ENCODE assay signal across 9 cellular contexts in the genomic region with DNA sequence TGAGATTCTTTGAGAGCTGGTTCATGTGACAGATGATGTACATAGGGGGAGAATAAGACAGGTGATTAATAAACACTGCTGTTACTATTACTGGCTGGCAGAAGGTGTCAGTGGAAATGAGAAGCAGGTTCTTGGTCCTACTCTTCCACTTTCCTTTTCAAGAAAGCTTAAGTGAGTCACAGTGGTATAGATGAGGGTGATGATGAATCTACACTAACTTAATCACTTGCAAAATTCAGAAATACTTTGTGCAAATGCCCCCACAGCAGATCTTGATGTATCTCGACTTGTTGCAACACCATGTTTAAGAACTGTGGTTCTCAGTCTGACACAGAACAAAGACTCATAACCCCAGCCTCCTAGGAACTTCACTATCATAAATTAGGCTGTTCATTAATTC. TPM values are rescaled to one million over a fixed set of nuclear protein-coding genes. Genes with fewer than 3 reads are reported as not detected.
DNase-seq lines count a peak whose midpoint lies in the region; ATAC-seq and TF ChIP-seq lines count a peak whose summit lies in the region.
"Had no signal": no experiment of that assay in that cellular context is flagged by ENCODE, and none has a peak within 500 bp of the region (broad histone marks: within the 10 kb centered on the region; RNA-seq: fewer than 3 reads in every experiment).

No MANE protein-coding gene starts in this region.

- ATAC-seq in CD4-positive, alpha-beta T cell (ENCODE audit: poor library complexity), result peak; percentile 65
- ATAC-seq in GM19452 (IDR thresholded peaks at IDR 0.05; ENCODE audit: unreplicated experiment) (peak; percentile 78), HG03280 (IDR thresholded peaks at IDR 0.05; ENCODE audit: unreplicated experiment) (peak; percentile 85)

- no peaks in the 10 kb centered on the region for H3K27me3 Mint-ChIP-seq in CD4-positive, alpha-beta T cell
- no peaks in the 10 kb centered on the region for H3K27me3 Mint-ChIP-seq in activated naive CD8-positive, alpha-beta T cell

- no peaks in the 10 kb centered on the region for H3K27me3 ChIP-seq in CD4-positive, alpha-beta T cell (ENCODE audit: control insufficient read depth, insufficient read depth, low read length)
- H3K27me3 ChIP-seq: cardiac muscle cell had no signal

- no peak for TF ChIP-seq CTCF in CD4-positive, alpha-beta T cell (IDR thresholded peaks at IDR 0.05)

- intact Hi-C loops in CD4-positive, alpha-beta T cell (cut with DNase I, micrococcal nuclease), result loop anchor here in 1 of 2 experiments (5.0 kb wide), 1 partner anchor 36 kb away; no protein-coding TSS in a partner anchor

- peak overlapping the region; percentile 87 for H3K27ac Mint-ChIP-seq in CD4-positive, alpha-beta T cell
- H3K27ac Mint-ChIP-seq in activated naive CD8-positive, alpha-beta T cell, result peak overlapping the region; percentile 97

- peaks cover 2% of the 10 kb centered on the region for H3K9me3 Mint-ChIP-seq in CD4-positive, alpha-beta T cell
- no peaks in the 10 kb centered on the region for H3K9me3 Mint-ChIP-seq in activated naive CD8-positive, alpha-beta T cell (ENCODE audit: low read depth)

- peaks cover 80% of the 10 kb centered on the region for H3K4me1 Mint-ChIP-seq in CD4-positive, alpha-beta T cell (ENCODE audit: low read depth)
- H3K4me1 Mint-ChIP-seq in activated naive CD8-positive, alpha-beta T cell (ENCODE audit: low read depth), result peaks cover 60% of the 10 kb centered on the region

- CTCF ChIA-PET in CD4-positive, alpha-beta T cell (lab: Charles Lee), result interaction anchor here (0.6 to 4.5 kb wide), 4 partner anchors 10 to 194 kb away, joined by 3 to 18 read pairs (median 12); no protein-coding TSS in a partner anchor

- no peak for DNase-seq in CD4-positive, alpha-beta T cell
- DNase-seq in C1 segment of cervical spinal cord (lab: John Stamatoyannopoulos, UW) (no peak), medulla oblongata (ENCODE audit: extremely low spot score) (no peak), HT-29 (ENCODE audit: low spot score) (no peak)
- DNase-seq in activated CD4-positive, CD25-positive, alpha-beta regulatory T cell treated with anti-CD3 and anti-CD28 coated beads, Interleukin-2, amount 50 U/mL, for 72 hours, result no peak

- peak overlapping the region; percentile 49 for H3K4me3 Mint-ChIP-seq in CD4-positive, alpha-beta T cell
- peak overlapping the region; percentile 61 for H3K4me3 Mint-ChIP-seq in activated naive CD8-positive, alpha-beta T cell

- peaks cover 9% of the 10 kb centered on the region for H3K36me3 Mint-ChIP-seq in CD4-positive, alpha-beta T cell (ENCODE audit: low read depth)
- H3K36me3 Mint-ChIP-seq in activated naive CD8-positive, alpha-beta T cell, result no peaks in the 10 kb centered on the region

- no peaks in the 10 kb centered on the region for H3K9me3 ChIP-seq in CD4-positive, alpha-beta T cell (ENCODE audit: control insufficient read depth, low read length)

- H3K27ac ChIP-seq in CD4-positive, alpha-beta T cell (ENCODE audit: low read depth, low read length), result peak overlapping the region; percentile 25
- H3K27ac ChIP-seq: cardiac muscle cell had no signal

- POLR2A ChIA-PET in CD4-positive, alpha-beta T cell (lab: Charles Lee), result interaction anchor here (1.0 to 3.9 kb wide), 5 partner anchors 10 to 98 kb away, joined by 3 to 30 read pairs (median 8); no protein-coding TSS in a partner anchor

RNA-seq across cellular contexts. Expression of gene MGAT5, which starts 35.9 kb away (rescaled TPM):
- 10 to 100 TPM; 77.5 to 77.8 TPM for total RNA-seq in CD4-positive, alpha-beta T cell
- total RNA-seq in HT-29 (2014; rRNA removed; shearing (Covaris generic)), result 46.9 and 55.9 TPM in 2 replicates
